9 cellular contexts compared by ENCODE assay signal in genomic region chr1:66371233-66372005, GRCh38.
A peak's percentile ranks its signal among the peaks of the same experiment; 100 is the strongest.
DNase-seq lines count a peak whose midpoint lies in the region; ATAC-seq, FAIRE-seq and TF ChIP-seq lines count a peak whose summit lies in the region.
"Had no signal": no experiment of that assay in that cellular context is flagged by ENCODE, and none has a peak within 500 bp of the region (broad histone marks: within the 10 kb centered on the region; RNA-seq: fewer than 3 reads in every experiment).

No MANE protein-coding gene starts in this region.

- H3K4me3 ChIP-seq in naive thymus-derived CD4-positive, alpha-beta T cell (ENCODE audit: low read length): no peak overlapping the region
- H3K4me3 ChIP-seq: K562 had no signal

- ATAC-seq in HG02870 (IDR thresholded peaks at IDR 0.05; ENCODE audit: unreplicated experiment): peak; percentile 25
- no peak for ATAC-seq in naive thymus-derived CD4-positive, alpha-beta T cell
- ATAC-seq: K562 had no signal

- POLR2A ChIA-PET in naive thymus-derived CD4-positive, alpha-beta T cell (lab: Charles Lee): interaction anchor here (0.6 to 1.6 kb wide), 5 partner anchors 8 to 74 kb away, joined by 3 to 5 read pairs (median 4); no protein-coding TSS in a partner anchor

- no peak overlapping the region for H3K27ac ChIP-seq in naive thymus-derived CD4-positive, alpha-beta T cell (ENCODE audit: low read depth, low read length)

- intact Hi-C loops in naive thymus-derived CD4-positive, alpha-beta T cell (cut with micrococcal nuclease): loop anchor here (2.0 to 10.0 kb wide), 4 partner anchors 15 to 417 kb away; no protein-coding TSS in a partner anchor

- no peak; the same call in 1 of the 2 replicates for TF ChIP-seq POLR2A in GM12891 (IDR thresholded peaks at IDR 0.05; ENCODE audit: low read depth, low read length)

- H3K36me3 ChIP-seq in naive thymus-derived CD4-positive, alpha-beta T cell (ENCODE audit: control insufficient read depth in 2 of 3, insufficient read depth in 3 of 3, low read length in 3 of 3): peaks cover 24 to 51% (median 40%) of the 10 kb centered on the region in 3 experiments

- peaks cover 63 to 93% (median 83%) of the 10 kb centered on the region in 7 donors for H3K4me1 Mint-ChIP-seq in naive thymus-derived CD4-positive, alpha-beta T cell

- no peak for DNase-seq in GM12891 (ENCODE audit: insufficient read length, low spot score)
- peak; percentile 46 for DNase-seq in amniotic stem cell (lab: John Stamatoyannopoulos, UW)
- DNase-seq in naive thymus-derived CD4-positive, alpha-beta T cell: peak in 1 of 9 donors; percentile 49
- DNase-seq in SIG-M5 (lab: John Stamatoyannopoulos, UW): no peak
- DNase-seq in activated CD4-positive, CD25-positive, alpha-beta regulatory T cell treated with anti-CD3 and anti-CD28 coated beads, Interleukin-2, amount 50 U/mL, for 72 hours: no peak
- DNase-seq in SKM-1 treated with dmso at 0.1 percent for 144 hours (lab: John Stamatoyannopoulos, UW; ENCODE audit: unreplicated experiment): no peak
- no peak for DNase-seq in NCI-H2029 (lab: John Stamatoyannopoulos, UW)

- H3K4me3 Mint-ChIP-seq in naive thymus-derived CD4-positive, alpha-beta T cell: peak overlapping the region in 6 of 10 donors; percentile 28 to 76 (median 40)

- CTCF ChIA-PET in naive thymus-derived CD4-positive, alpha-beta T cell (lab: Charles Lee): interaction anchor here (1.0 to 1.7 kb wide), 3 partner anchors 37 to 75 kb away, joined by 3 to 5 read pairs (median 4); no protein-coding TSS in a partner anchor

- peaks cover 64 to 66% of the 10 kb centered on the region in 2 donors for H3K4me1 ChIP-seq in naive thymus-derived CD4-positive, alpha-beta T cell (ENCODE audit: control insufficient read depth in 2 of 2, insufficient read depth in 2 of 2, low read length in 2 of 2)

- FAIRE-seq in GM12891 (lab: Jason Lieb, UNC): peak; percentile 79
- FAIRE-seq: K562 had no signal

- no peaks in the 10 kb centered on the region for H3K27me3 ChIP-seq in naive thymus-derived CD4-positive, alpha-beta T cell (ENCODE audit: control insufficient read depth in 2 of 2, insufficient read depth in 2 of 2, low read length in 2 of 2)

- peaks cover 0 to 1% (median 0%) of the 10 kb centered on the region in 11 donors for H3K9me3 Mint-ChIP-seq in naive thymus-derived CD4-positive, alpha-beta T cell

- peaks cover 37 to 68% (median 55%) of the 10 kb centered on the region in 5 donors for H3K36me3 Mint-ChIP-seq in naive thymus-derived CD4-positive, alpha-beta T cell

- H3K27me3 Mint-ChIP-seq in naive thymus-derived CD4-positive, alpha-beta T cell: no peaks in the 10 kb centered on the region

- no peaks in the 10 kb centered on the region for H3K9me3 ChIP-seq in naive thymus-derived CD4-positive, alpha-beta T cell (ENCODE audit: control insufficient read depth in 2 of 3, low read length in 3 of 3)

- H3K27ac Mint-ChIP-seq in naive thymus-derived CD4-positive, alpha-beta T cell: peak overlapping the region; percentile 76 to 92 (median 88)

TF ChIP-seq in GM12891, 5 proteins besides CTCF, POLR2A, EP300 and RAD21:
- peak; percentile 84 for TF ChIP-seq POU2F2 (IDR thresholded peaks at IDR 0.05; ENCODE audit: low read depth, low read length)
- TF ChIP-seq POLR2AphosphoS5 (IDR thresholded peaks at IDR 0.05; ENCODE audit: low read depth, low read length): peak; percentile 72; the same call in 1 of the 2 replicates
- TF ChIP-seq PAX5 (IDR thresholded peaks at IDR 0.05; ENCODE audit: insufficient read depth, low read length, severe bottlenecking): peak; percentile 46
- no peak for TF ChIP-seq SPI1 (IDR thresholded peaks at IDR 0.05; ENCODE audit: low read depth, low read length)
- no peak for TF ChIP-seq TAF1 (IDR thresholded peaks at IDR 0.05; ENCODE audit: low read depth, low read length)
TF ChIP-seq in GM12891: peak in this region for 3.
